In the genomic region with DNA sequence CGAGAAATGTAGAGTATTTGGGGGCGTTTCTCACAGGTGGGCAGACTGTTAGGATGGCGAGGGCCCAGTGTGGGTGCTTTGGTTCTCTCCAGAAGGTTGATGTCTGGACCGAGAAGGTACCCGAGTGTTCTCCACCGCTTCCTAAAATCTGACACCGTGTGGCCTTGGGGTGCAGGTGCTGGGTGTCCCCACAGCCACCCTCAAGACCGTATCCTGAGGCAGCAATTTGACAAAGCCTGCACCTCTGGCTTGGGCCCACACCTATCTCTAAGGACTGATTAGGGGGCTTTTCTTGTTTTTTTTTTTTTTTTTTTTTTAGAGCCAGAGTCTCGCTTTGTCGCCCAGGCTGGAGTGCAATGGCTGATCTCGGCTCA, we compare ENCODE assay signal across 1 cellular context.
TF ChIP-seq lines count a peak whose summit lies in the region.

No MANE protein-coding gene starts in this region.

TF ChIP-seq in GM23338, 12 proteins besides CTCF, POLR2A, EP300 and RAD21 (continued from another document):
- TF ChIP-seq ZNF462 (CRISPR knock-in tag; IDR thresholded peaks at IDR 0.05), result no peak
- TF ChIP-seq, protein P1, sequence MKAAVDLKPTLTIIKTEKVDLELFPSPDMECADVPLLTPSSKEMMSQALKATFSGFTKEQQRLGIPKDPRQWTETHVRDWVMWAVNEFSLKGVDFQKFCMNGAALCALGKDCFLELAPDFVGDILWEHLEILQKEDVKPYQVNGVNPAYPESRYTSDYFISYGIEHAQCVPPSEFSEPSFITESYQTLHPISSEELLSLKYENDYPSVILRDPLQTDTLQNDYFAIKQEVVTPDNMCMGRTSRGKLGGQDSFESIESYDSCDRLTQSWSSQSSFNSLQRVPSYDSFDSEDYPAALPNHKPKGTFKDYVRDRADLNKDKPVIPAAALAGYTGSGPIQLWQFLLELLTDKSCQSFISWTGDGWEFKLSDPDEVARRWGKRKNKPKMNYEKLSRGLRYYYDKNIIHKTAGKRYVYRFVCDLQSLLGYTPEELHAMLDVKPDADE (IDR thresholded peaks at IDR 0.05), result no peak
- TF ChIP-seq, protein P2, sequence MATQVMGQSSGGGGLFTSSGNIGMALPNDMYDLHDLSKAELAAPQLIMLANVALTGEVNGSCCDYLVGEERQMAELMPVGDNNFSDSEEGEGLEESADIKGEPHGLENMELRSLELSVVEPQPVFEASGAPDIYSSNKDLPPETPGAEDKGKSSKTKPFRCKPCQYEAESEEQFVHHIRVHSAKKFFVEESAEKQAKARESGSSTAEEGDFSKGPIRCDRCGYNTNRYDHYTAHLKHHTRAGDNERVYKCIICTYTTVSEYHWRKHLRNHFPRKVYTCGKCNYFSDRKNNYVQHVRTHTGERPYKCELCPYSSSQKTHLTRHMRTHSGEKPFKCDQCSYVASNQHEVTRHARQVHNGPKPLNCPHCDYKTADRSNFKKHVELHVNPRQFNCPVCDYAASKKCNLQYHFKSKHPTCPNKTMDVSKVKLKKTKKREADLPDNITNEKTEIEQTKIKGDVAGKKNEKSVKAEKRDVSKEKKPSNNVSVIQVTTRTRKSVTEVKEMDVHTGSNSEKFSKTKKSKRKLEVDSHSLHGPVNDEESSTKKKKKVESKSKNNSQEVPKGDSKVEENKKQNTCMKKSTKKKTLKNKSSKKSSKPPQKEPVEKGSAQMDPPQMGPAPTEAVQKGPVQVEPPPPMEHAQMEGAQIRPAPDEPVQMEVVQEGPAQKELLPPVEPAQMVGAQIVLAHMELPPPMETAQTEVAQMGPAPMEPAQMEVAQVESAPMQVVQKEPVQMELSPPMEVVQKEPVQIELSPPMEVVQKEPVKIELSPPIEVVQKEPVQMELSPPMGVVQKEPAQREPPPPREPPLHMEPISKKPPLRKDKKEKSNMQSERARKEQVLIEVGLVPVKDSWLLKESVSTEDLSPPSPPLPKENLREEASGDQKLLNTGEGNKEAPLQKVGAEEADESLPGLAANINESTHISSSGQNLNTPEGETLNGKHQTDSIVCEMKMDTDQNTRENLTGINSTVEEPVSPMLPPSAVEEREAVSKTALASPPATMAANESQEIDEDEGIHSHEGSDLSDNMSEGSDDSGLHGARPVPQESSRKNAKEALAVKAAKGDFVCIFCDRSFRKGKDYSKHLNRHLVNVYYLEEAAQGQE (IDR thresholded peaks at IDR 0.05; ENCODE audit: unreplicated experiment), result no peak
- TF ChIP-seq EZH2phosphoT487 (IDR thresholded peaks at IDR 0.05; ENCODE audit: unreplicated experiment), result no peak
- no peak for TF ChIP-seq STAT1 (IDR thresholded peaks at IDR 0.05; ENCODE audit: unreplicated experiment)
- no peak for TF ChIP-seq POLR2AphosphoS5 (IDR thresholded peaks at IDR 0.05; ENCODE audit: low read depth)
- TF ChIP-seq CREB1 (CRISPR knock-in tag; IDR thresholded peaks at IDR 0.05; ENCODE audit: low read depth), result no peak
- no peak for TF ChIP-seq JUNB (IDR thresholded peaks at IDR 0.05; ENCODE audit: unreplicated experiment)
- no peak for TF ChIP-seq EZH2 (IDR thresholded peaks at IDR 0.05; ENCODE audit: low read depth, unreplicated experiment)
- TF ChIP-seq NANOG (IDR thresholded peaks at IDR 0.05; ENCODE audit: borderline replicate concordance), result no peak
- TF ChIP-seq ZNF114 (CRISPR knock-in tag; IDR thresholded peaks at IDR 0.05), result no peak
